ENCODE assay signal across 2 cellular contexts in genomic region chr2:30978854-30979253, GRCh38.
TF ChIP-seq lines count a peak whose summit lies in the region.

No MANE protein-coding gene starts in this region.

TF ChIP-seq in GM23338, 12 proteins besides CTCF, POLR2A, EP300 and RAD21:
- TF ChIP-seq ZNF331 (CRISPR knock-in tag; IDR thresholded peaks at IDR 0.05; ENCODE audit: low read depth): no peak
- no peak for TF ChIP-seq ZNF114 (CRISPR knock-in tag; IDR thresholded peaks at IDR 0.05)
- TF ChIP-seq CREB1 (CRISPR knock-in tag; IDR thresholded peaks at IDR 0.05; ENCODE audit: low read depth): no peak
- no peak for TF ChIP-seq POLR2AphosphoS5 (IDR thresholded peaks at IDR 0.05; ENCODE audit: low read depth)
- no peak for TF ChIP-seq ETS1 (IDR thresholded peaks at IDR 0.05)
- no peak for TF ChIP-seq ZNF462 (CRISPR knock-in tag; IDR thresholded peaks at IDR 0.05)
- TF ChIP-seq EZH2phosphoT487 (IDR thresholded peaks at IDR 0.05; ENCODE audit: unreplicated experiment): no peak
- no peak for TF ChIP-seq NANOG (IDR thresholded peaks at IDR 0.05; ENCODE audit: borderline replicate concordance)
- TF ChIP-seq EZH2 (IDR thresholded peaks at IDR 0.05; ENCODE audit: low read depth, unreplicated experiment): no peak
- no peak for TF ChIP-seq REST (IDR thresholded peaks at IDR 0.05; ENCODE audit: unreplicated experiment)
- no peak for TF ChIP-seq JUNB (IDR thresholded peaks at IDR 0.05; ENCODE audit: unreplicated experiment)
- TF ChIP-seq STAT1 (IDR thresholded peaks at IDR 0.05; ENCODE audit: unreplicated experiment): no peak
TF ChIP-seq in GM23338: peak in this region for 0.

TF ChIP-seq in H1, 55 proteins besides CTCF, POLR2A, EP300 and RAD21:
- TF ChIP-seq ATF2 (IDR thresholded peaks at IDR 0.05; ENCODE audit: low read length) (no peak), CHD7 (IDR thresholded peaks at IDR 0.05; ENCODE audit: insufficient replicate concordance, low read length) (no peak), USF2 (IDR thresholded peaks at IDR 0.05; ENCODE audit: low read length) (no peak), TAF1 (IDR thresholded peaks at IDR 0.05; ENCODE audit: low read depth, low read length) (no peak), SP2 (IDR thresholded peaks at IDR 0.05; ENCODE audit: low read length) (no peak), ASH2L (IDR thresholded peaks at IDR 0.05; ENCODE audit: low read length) (no peak), JUND (IDR thresholded peaks at IDR 0.05; ENCODE audit: low read length) (no peak), ZNF274 (IDR thresholded peaks at IDR 0.05; ENCODE audit: borderline replicate concordance, extremely low read depth, low read length) (no peak), BACH1 (IDR thresholded peaks at IDR 0.05; ENCODE audit: low read length) (no peak), SP1 (IDR thresholded peaks at IDR 0.05; ENCODE audit: low read depth, low read length) (no peak), SIX5 (IDR thresholded peaks at IDR 0.05; ENCODE audit: low read depth, low read length) (no peak), MAX (IDR thresholded peaks at IDR 0.05) (no peak), JUN (IDR thresholded peaks at IDR 0.05; ENCODE audit: low read depth, low read length) (no peak), YY1 (IDR thresholded peaks at IDR 0.05; ENCODE audit: low read depth, low read length) (no peak), GTF2F1 (IDR thresholded peaks at IDR 0.05; ENCODE audit: borderline replicate concordance, low read depth, low read length) (no peak), CEBPB (IDR thresholded peaks at IDR 0.05; ENCODE audit: low read depth, low read length) (no peak)
TF ChIP-seq in H1: peak in this region for 0.
